ENCODE assay signal across 26 cellular contexts in the genomic region with DNA sequence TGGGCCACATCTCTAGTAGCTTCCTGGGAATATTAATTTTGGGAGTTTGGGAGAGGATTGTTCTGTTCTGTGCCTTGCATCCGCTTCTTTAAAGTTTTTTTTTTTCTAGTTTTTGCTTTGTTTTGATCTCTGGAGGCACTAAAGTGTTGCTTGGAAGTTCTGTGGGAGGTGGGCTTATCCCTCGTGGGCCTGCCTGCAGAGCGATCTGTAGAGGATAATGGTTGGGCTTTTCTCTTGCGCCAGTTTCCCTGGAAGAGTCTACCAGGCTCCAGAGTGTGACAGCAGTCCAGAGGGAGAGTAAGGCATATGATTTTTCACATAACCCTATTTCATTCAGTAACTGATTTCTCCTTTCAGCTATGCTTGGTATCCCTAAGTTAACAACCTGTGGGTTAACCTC. TPM values are rescaled to one million over a fixed set of nuclear protein-coding genes. Genes with fewer than 3 reads are reported as not detected.
DNase-seq lines count a peak whose midpoint lies in the region; TF ChIP-seq lines count a peak whose summit lies in the region.
"Had no signal": no experiment of that assay in that cellular context is flagged by ENCODE, and none has a peak within 500 bp of the region (broad histone marks: within the 10 kb centered on the region; RNA-seq: fewer than 3 reads in every experiment).

No MANE protein-coding gene starts in this region.

- no peaks in the 10 kb centered on the region; a peak in 1 of 3 replicates for H3K36me3 ChIP-seq in HEK293 (ENCODE audit: control insufficient read depth in 2 of 2, insufficient read depth in 1 of 2, low read length in 2 of 2)
- H3K36me3 ChIP-seq: BLaER1 treated with 17β-estradiol and CSF1 and Interleukin-3, amounts not matched to agents 10 nM and 100 nM; HAP-1 had no signal

- H3K4me1 ChIP-seq in HEK293 (ENCODE audit: control insufficient read depth, insufficient read depth, low read length), result no peaks in the 10 kb centered on the region
- H3K4me1 ChIP-seq: A549 had no signal

- H3K27me3 Mint-ChIP-seq in endothelial cell (ENCODE audit: unreplicated experiment), result no peaks in the 10 kb centered on the region
- H3K27me3 Mint-ChIP-seq in neural crest cell (ENCODE audit: low read depth), result no peaks in the 10 kb centered on the region
- H3K27me3 Mint-ChIP-seq in type B pancreatic cell, result no peaks in the 10 kb centered on the region

- CTCF ChIA-PET in HEK293 (lab: Yijun Ruan, JAX), result interaction anchor here (0.9 kb wide), 1 partner anchor 144 kb away, joined by 3 read pairs; no protein-coding TSS in a partner anchor

- TF ChIP-seq CTCF in HEK293 (tag by site-specific recombination; IDR thresholded peaks at IDR 0.05) (no peak), endothelial cell (IDR thresholded peaks at IDR 0.05; ENCODE audit: unreplicated experiment) (no peak), neural crest cell (conservative IDR thresholded peaks at IDR 0.05) (no peak), type B pancreatic cell (conservative IDR thresholded peaks at IDR 0.05) (no peak)

- no peak overlapping the region for H3K27ac ChIP-seq in HEK293 (ENCODE audit: extremely low read depth, low read depth, low read length)
- H3K27ac ChIP-seq: A549; BLaER1 treated with 17β-estradiol and CSF1 and Interleukin-3, amounts not matched to agents 10 nM and 100 nM had no signal

- H3K4me3 Mint-ChIP-seq in endothelial cell (ENCODE audit: unreplicated experiment), result no peak overlapping the region
- no peak overlapping the region for H3K4me3 Mint-ChIP-seq in neural crest cell
- H3K4me3 Mint-ChIP-seq in type B pancreatic cell, result no peak overlapping the region
- H3K4me3 Mint-ChIP-seq: CD4-positive, alpha-beta memory T cell had no signal

- no peak overlapping the region for H3K4me3 ChIP-seq in HEK293 (ENCODE audit: low read depth, low read length)
- H3K4me3 ChIP-seq: A549; BLaER1 treated with 17β-estradiol and CSF1 and Interleukin-3, amounts not matched to agents 10 nM and 100 nM; GM12878; HAP-1 had no signal

- DNase-seq in endothelial cell (ENCODE audit: low spot score) (no peak), neural crest cell (ENCODE audit: low read depth, low spot score) (no peak), type B pancreatic cell (ENCODE audit: extremely low spot score, unreplicated experiment) (no peak), T1000 (lab: John Stamatoyannopoulos, UW) (no peak), NCI-H2081 (lab: John Stamatoyannopoulos, UW) (no peak), MV-4-11 (lab: John Stamatoyannopoulos, UW) (no peak)
- DNase-seq: AML-193; CD4-positive, alpha-beta memory T cell; DMS 273 treated with DMSO at 0.1 percent for 48 hours; DMS79; EL; GDM1; KBM-7; NCI-H1105 treated with DMSO at 0.1 percent for 48 hours; NCI-H1694; NCI-H2029 treated with DMSO at 0.1 percent for 48 hours; NCI-H2227 treated with DMSO at 0.1 percent for 48 hours; NCI-H526 treated with DMSO at 0.1 percent for 48 hours; RPMI8226; SHP77 had no signal

- H3K4me1 Mint-ChIP-seq in endothelial cell (ENCODE audit: unreplicated experiment), result peaks cover 14% of the 10 kb centered on the region
- peaks cover 13% of the 10 kb centered on the region for H3K4me1 Mint-ChIP-seq in neural crest cell
- peaks cover 16% of the 10 kb centered on the region for H3K4me1 Mint-ChIP-seq in type B pancreatic cell (ENCODE audit: unreplicated experiment)
- H3K4me1 Mint-ChIP-seq: CD4-positive, alpha-beta memory T cell had no signal

- H3K9me3 Mint-ChIP-seq in endothelial cell (ENCODE audit: unreplicated experiment) (no peaks in the 10 kb centered on the region), neural crest cell (no peaks in the 10 kb centered on the region), type B pancreatic cell (no peaks in the 10 kb centered on the region)

- no peaks in the 10 kb centered on the region for H3K9me3 ChIP-seq in HEK293 (ENCODE audit: control insufficient read depth, insufficient read depth, low read depth, low read length)
- H3K9me3 ChIP-seq: A549; BLaER1 treated with 17β-estradiol and CSF1 and Interleukin-3, amounts not matched to agents 10 nM and 100 nM; HAP-1 had no signal

- no peaks in the 10 kb centered on the region for H3K36me3 Mint-ChIP-seq in endothelial cell (ENCODE audit: low read depth, unreplicated experiment)
- peaks cover 3% of the 10 kb centered on the region for H3K36me3 Mint-ChIP-seq in neural crest cell (ENCODE audit: low read depth)
- H3K36me3 Mint-ChIP-seq in type B pancreatic cell, result peaks cover 4% of the 10 kb centered on the region
- H3K36me3 Mint-ChIP-seq: CD4-positive, alpha-beta memory T cell had no signal

- H3K27ac Mint-ChIP-seq in endothelial cell (ENCODE audit: unreplicated experiment) (peak overlapping the region; percentile 92), neural crest cell (ENCODE audit: unreplicated experiment) (peak overlapping the region; percentile 5), type B pancreatic cell (peak overlapping the region; percentile 46)
- H3K27ac Mint-ChIP-seq: CD4-positive, alpha-beta memory T cell had no signal

- POLR2A ChIA-PET in HEK293 (lab: Yijun Ruan, JAX), result no interaction called here

TF ChIP-seq in HEK293, 187 proteins besides CTCF, POLR2A, EP300 and RAD21:
- TF ChIP-seq, protein P1, sequence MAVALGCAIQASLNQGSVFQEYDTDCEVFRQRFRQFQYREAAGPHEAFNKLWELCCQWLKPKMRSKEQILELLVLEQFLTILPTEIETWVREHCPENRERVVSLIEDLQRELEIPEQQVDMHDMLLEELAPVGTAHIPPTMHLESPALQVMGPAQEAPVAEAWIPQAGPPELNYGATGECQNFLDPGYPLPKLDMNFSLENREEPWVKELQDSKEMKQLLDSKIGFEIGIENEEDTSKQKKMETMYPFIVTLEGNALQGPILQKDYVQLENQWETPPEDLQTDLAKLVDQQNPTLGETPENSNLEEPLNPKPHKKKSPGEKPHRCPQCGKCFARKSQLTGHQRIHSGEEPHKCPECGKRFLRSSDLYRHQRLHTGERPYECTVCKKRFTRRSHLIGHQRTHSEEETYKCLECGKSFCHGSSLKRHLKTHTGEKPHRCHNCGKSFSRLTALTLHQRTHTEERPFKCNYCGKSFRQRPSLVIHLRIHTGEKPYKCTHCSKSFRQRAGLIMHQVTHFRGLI (tag by site-specific recombination; IDR thresholded peaks at IDR 0.05), result peak; percentile 90
- TF ChIP-seq ZNF843 (tag by site-specific recombination; IDR thresholded peaks at IDR 0.05), result no peak
- no peak for TF ChIP-seq ZNF658 (tag by site-specific recombination; IDR thresholded peaks at IDR 0.05)
TF ChIP-seq in HEK293: peak in this region for 1.

RNA-seq across cellular contexts. Expression of gene STOX2, which starts 50.6 kb away (rescaled TPM):
- total RNA-seq in endothelial cell (ENCODE audit: unreplicated experiment), result 4.8 TPM
- total RNA-seq in neural crest cell, result 26.7 TPM in 2 replicates
- 16.6 and 16.7 TPM in 2 replicates for total RNA-seq in type B pancreatic cell (ENCODE audit: low replicate concordance)
- total RNA-seq: CD4-positive, alpha-beta memory T cell; LHCN-M2 had no signal

Comparison
In these comparisons a context has a peak if more than half of its experiments do, and no peak if none do; other contexts are left out.
1. H3K27ac Mint-ChIP-seq: peak in every context shown above with its lines; median percentile 92 in endothelial cell; 46 in type B pancreatic cell; 5 in neural crest cell.